ENCODE assay signal across 12 cellular contexts in genomic region chr3:11602886-11603285, GRCh38. TPM values are rescaled to one million over a fixed set of nuclear protein-coding genes. Genes with fewer than 3 reads are reported as not detected.
DNase-seq lines count a peak whose midpoint lies in the region; ATAC-seq and TF ChIP-seq lines count a peak whose summit lies in the region.
"Had no signal": no experiment of that assay in that cellular context is flagged by ENCODE, and none has a peak within 500 bp of the region (broad histone marks: within the 10 kb centered on the region; RNA-seq: fewer than 3 reads in every experiment).

No MANE protein-coding gene starts in this region.

- H3K27ac ChIP-seq in A673 (ENCODE audit: low read depth, low read length, poor library complexity, severe bottlenecking): peak overlapping the region; percentile 61
- H3K27ac ChIP-seq in cingulate gyrus (ENCODE audit: low read depth, low read length): peak overlapping the region; percentile 57
- H3K27ac ChIP-seq in osteoblast (ENCODE audit: low read depth, low read length): peak overlapping the region; percentile 99

- peaks cover 24 to 64% (median 46%) of the 10 kb centered on the region in 3 donors for H3K4me1 Mint-ChIP-seq in IgD-negative memory B cell

- intact Hi-C loops in A673 (cut with micrococcal nuclease; ENCODE audit: unreplicated experiment): no loop called here

- DNase-seq in A673 (ENCODE audit: low spot score): no peak
- peak; percentile 3 for DNase-seq in osteoblast (ENCODE audit: insufficient read length, low spot score, missing footprints)
- no peak for DNase-seq in retina
- DNase-seq: activated CD8-positive, alpha-beta memory T cell treated with anti-CD3 and anti-CD28 coated beads, Interleukin-2, amount 10 ng/mL, durations not matched to agents 7 days and 5 days; NCI-H1436 treated with DMSO at 0.1 percent for 48 hours; NK-92 treated with Interleukin-12 subunit alpha and Interleukin-12 subunit beta, amount 100 ng/mL, for 24 hours; stimulated activated CD4-positive, alpha-beta T cell treated with anti-CD3 and anti-CD28 coated beads, Interleukin-2, amount 100 ng/mL, for 24 hours had no signal

- H3K4me2 ChIP-seq in osteoblast (ENCODE audit: insufficient read depth, low read length): peak overlapping the region; percentile 50

- H3K27me3 ChIP-seq in A673 (replicated peaks; ENCODE audit: insufficient read depth, low read depth, low read length, poor library complexity) (no peaks in the 10 kb centered on the region), osteoblast (ENCODE audit: insufficient read depth, low read length) (no peaks in the 10 kb centered on the region)

- TF ChIP-seq CTCF in A673 (conservative IDR thresholded peaks at IDR 0.05; ENCODE audit: low read depth, low read length) (no peak), osteoblast (IDR thresholded peaks at IDR 0.05; ENCODE audit: extremely low read depth, low read depth, low read length) (no peak)

- H3K36me3 Mint-ChIP-seq in IgD-negative memory B cell: peaks cover 7% of the 10 kb centered on the region

- no peaks in the 10 kb centered on the region for H4K20me1 ChIP-seq in osteoblast (ENCODE audit: insufficient read depth, low read length)

- H3K36me3 ChIP-seq in A673 (ENCODE audit: insufficient read depth, low read length, poor library complexity, severe bottlenecking): peaks cover 7% of the 10 kb centered on the region
- H3K36me3 ChIP-seq in osteoblast (ENCODE audit: insufficient read depth, low read length): peaks cover 19% of the 10 kb centered on the region

- H3K4me3 ChIP-seq in A673 (ENCODE audit: low read depth, low read length, poor library complexity, severe bottlenecking) (no peak overlapping the region), osteoblast (ENCODE audit: insufficient read depth, low read length) (no peak overlapping the region)

- no peak overlapping the region for H2AFZ ChIP-seq in osteoblast (ENCODE audit: low read length)

- peaks cover 0 to 2% (median 0%) of the 10 kb centered on the region in 3 donors for H3K9me3 Mint-ChIP-seq in IgD-negative memory B cell

- H3K27me3 Mint-ChIP-seq in IgD-negative memory B cell: no peaks in the 10 kb centered on the region
- H3K27me3 Mint-ChIP-seq: activated CD8-positive, alpha-beta memory T cell treated with anti-CD3 and anti-CD28 coated beads, Interleukin-2, amount 10 ng/mL, durations not matched to agents 7 days and 5 days had no signal

- H3K9me3 ChIP-seq in A673 (ENCODE audit: low read depth, low read length, poor library complexity, severe bottlenecking) (no peaks in the 10 kb centered on the region), osteoblast (ENCODE audit: low read depth, low read length) (no peaks in the 10 kb centered on the region)

- BruUV-seq in A673 (replicated peaks; lab: Mats Ljungman, UMichigan): no TSS peak

- H3K4me1 ChIP-seq in A673 (ENCODE audit: insufficient read depth, low read length, poor library complexity, severe bottlenecking): peaks cover 52% of the 10 kb centered on the region
- peaks cover 63% of the 10 kb centered on the region for H3K4me1 ChIP-seq in osteoblast (ENCODE audit: insufficient read depth, low read length)

- peak overlapping the region; percentile 73 to 95 (median 94) for H3K27ac Mint-ChIP-seq in IgD-negative memory B cell
- H3K27ac Mint-ChIP-seq: activated CD8-positive, alpha-beta memory T cell treated with anti-CD3 and anti-CD28 coated beads, Interleukin-2, amount 10 ng/mL, durations not matched to agents 7 days and 5 days had no signal

- peaks cover 65% of the 10 kb centered on the region for H3K79me2 ChIP-seq in osteoblast (ENCODE audit: insufficient read depth, low read length)

- CTCF ChIA-PET in A673 (lab: Charles Lee): no interaction called here

- ATAC-seq in HG02840 (IDR thresholded peaks at IDR 0.05; ENCODE audit: low FRiP score, unreplicated experiment) (no peak), HG02970 (IDR thresholded peaks at IDR 0.05; ENCODE audit: low FRiP score, unreplicated experiment) (no peak), HG02981 (IDR thresholded peaks at IDR 0.05; ENCODE audit: unreplicated experiment) (no peak)
- ATAC-seq: activated CD8-positive, alpha-beta memory T cell treated with anti-CD3 and anti-CD28 coated beads, Interleukin-2, amount 10 ng/mL, durations not matched to agents 7 days and 5 days had no signal

- H3K4me3 Mint-ChIP-seq in IgD-negative memory B cell: peak overlapping the region in 3 of 4 donors; percentile 51 to 94 (median 69)
- H3K4me3 Mint-ChIP-seq: activated CD8-positive, alpha-beta memory T cell treated with anti-CD3 and anti-CD28 coated beads, Interleukin-2, amount 10 ng/mL, durations not matched to agents 7 days and 5 days had no signal

- POLR2A ChIA-PET in A673 (lab: Charles Lee; ENCODE audit: low non-redundant PET): no interaction called here

RNA-seq across cellular contexts. Expression of gene VGLL4, which starts 40.8 kb away (rescaled TPM):
- 41.2 and 41.4 TPM in 2 replicates for total RNA-seq in A673 (2021)
- polyA plus RNA-seq in IgD-negative memory B cell: 28.6 TPM
- total RNA-seq in osteoblast: 58.0 and 68.8 TPM in 2 replicates
